ENCODE assay signal across 8 cellular contexts in the genomic region with DNA sequence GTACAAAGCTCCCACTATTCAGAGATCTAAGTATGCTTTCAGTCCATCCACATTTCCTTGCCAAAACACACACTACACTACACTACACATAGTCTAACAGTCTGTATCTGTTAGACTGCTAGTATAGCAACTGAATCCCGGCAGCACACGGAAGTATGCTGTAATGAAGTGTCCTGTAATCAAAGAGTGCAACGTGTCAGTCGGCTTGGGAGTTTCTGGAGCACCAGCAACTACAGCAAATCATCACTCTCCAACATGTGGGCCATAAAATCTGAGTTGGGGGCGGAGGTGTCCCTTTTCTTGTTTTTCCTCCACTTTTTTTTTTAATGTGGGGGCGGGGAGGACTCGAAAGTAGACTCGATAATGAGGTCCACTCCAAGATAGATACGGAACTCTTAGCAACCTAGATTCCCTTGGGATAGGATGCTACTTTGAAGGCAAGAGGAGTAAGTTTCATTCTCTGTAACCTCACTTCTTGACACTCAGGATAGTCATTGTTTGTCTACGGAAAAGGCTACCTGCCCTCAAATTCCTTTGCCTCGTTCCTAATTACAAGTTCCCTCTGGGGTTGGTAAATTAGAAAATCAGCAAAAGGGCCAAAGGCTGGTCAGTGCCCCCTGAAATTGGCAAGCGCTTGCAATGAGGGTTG. TPM values are rescaled to one million over a fixed set of nuclear protein-coding genes. Genes with fewer than 3 reads are reported as not detected.
DNase-seq lines count a peak whose midpoint lies in the region; ATAC-seq and TF ChIP-seq lines count a peak whose summit lies in the region.

No MANE protein-coding gene starts in this region.

- no peaks in the 10 kb centered on the region for H3K27me3 ChIP-seq in kidney epithelial cell (ENCODE audit: control insufficient read depth, insufficient read depth, low read length)

- H3K36me3 ChIP-seq in kidney epithelial cell (ENCODE audit: control insufficient read depth, insufficient read depth, low read length), result no peaks in the 10 kb centered on the region

- H3K4me3 ChIP-seq in kidney epithelial cell (ENCODE audit: low read depth, low read length), result peak overlapping the region; percentile 99

- ATAC-seq in GM21528 (IDR thresholded peaks at IDR 0.05; ENCODE audit: low FRiP score, unreplicated experiment), result peak; percentile 45

- no peak for TF ChIP-seq CTCF in kidney epithelial cell (IDR thresholded peaks at IDR 0.05; ENCODE audit: insufficient read depth, low read length, poor library complexity, severe bottlenecking)

- DNase-seq in DMS 273 (lab: John Stamatoyannopoulos, UW; ENCODE audit: unreplicated experiment) (peak; percentile 60), DMS 273 treated with DMSO at 0.1 percent for 48 hours (lab: John Stamatoyannopoulos, UW) (no peak), HT1080 (ENCODE audit: low read depth) (peak; percentile 60), SHP77 treated with DMSO at 0.1 percent for 48 hours (lab: John Stamatoyannopoulos, UW) (peak; percentile 24), kidney epithelial cell (ENCODE audit: low read depth) (no peak), stromal cell of bone marrow (ENCODE audit: low read depth) (peak; percentile 17)
- DNase-seq in central memory CD4-positive, alpha-beta T cell, result peak; percentile 22

RNA-seq across cellular contexts. Expression of a gene that starts 0.7 kb away (rescaled TPM):
- 5.6 and 5.8 TPM in 2 replicates for total RNA-seq in HT1080 (2014; rRNA removed; shearing (Covaris generic))
- polyA plus RNA-seq in HT1080 (2015; cell fraction: cytosol; rRNA removed), result 5.0 and 6.2 TPM in 2 replicates
- polyA plus RNA-seq in HT1080 (2015; cell fraction: nucleus; rRNA removed), result 8.9 and 9.7 TPM in 2 replicates
- total RNA-seq in kidney epithelial cell, result 5.5 and 6.1 TPM in 2 replicates

Comparison
In these comparisons a context has a peak if more than half of its experiments do, and no peak if none do; other contexts are left out.
1. DNase-seq: peak in DMS 273 (single experiment), HT1080 (single experiment), SHP77 treated with DMSO at 0.1 percent for 48 hours (single experiment), central memory CD4-positive, alpha-beta T cell (single experiment) and stromal cell of bone marrow (single experiment); none in DMS 273 treated with DMSO at 0.1 percent for 48 hours (single experiment) and kidney epithelial cell (single experiment).